In genomic region chr18:22796069-22796468, GRCh38 we compare ENCODE assay signal across 1 cellular context.
TF ChIP-seq lines count a peak whose summit lies in the region.

No MANE protein-coding gene starts in this region.

TF ChIP-seq in HEK293, 187 proteins besides CTCF, POLR2A, EP300 and RAD21:
- TF ChIP-seq PRDM4 (tag by site-specific recombination; IDR thresholded peaks at IDR 0.05) (0 out of 2 replicates have a peak, but pooled peaks have one; percentile 21), ZNF623 (tag by site-specific recombination; IDR thresholded peaks at IDR 0.05) (no peak), SP7 (tag by site-specific recombination; IDR thresholded peaks at IDR 0.05) (peak; percentile 57), GLIS1 (tag by site-specific recombination; IDR thresholded peaks at IDR 0.05) (no peak), YY2 (tag by site-specific recombination; IDR thresholded peaks at IDR 0.05) (no peak), ZNF202 (tag by site-specific recombination; IDR thresholded peaks at IDR 0.05; ENCODE audit: borderline replicate concordance) (no peak), ZNF544 (tag by site-specific recombination; IDR thresholded peaks at IDR 0.05) (no peak), PRDM10 (tag by site-specific recombination; IDR thresholded peaks at IDR 0.05) (peak; percentile 31; the same call in 1 of the 2 replicates)
